8 cellular contexts compared by ENCODE assay signal in genomic region chr11:8080674-8081590, GRCh38. TPM values are rescaled to one million over a fixed set of nuclear protein-coding genes. Genes with fewer than 3 reads are reported as not detected.
A peak's percentile ranks its signal among the peaks of the same experiment; 100 is the strongest.
DNase-seq lines count a peak whose midpoint lies in the region; ATAC-seq and TF ChIP-seq lines count a peak whose summit lies in the region.

Gene TUB (plus strand): TSS chr11:8081211. CDS start chr11:8081511, 300 bp downstream.

- no peak for TF ChIP-seq POLR2A in esophagus muscularis mucosa (IDR thresholded peaks at IDR 0.05; ENCODE audit: low read depth)

- no peaks in the 10 kb centered on the region for H3K9me3 ChIP-seq in esophagus muscularis mucosa

- no peaks in the 10 kb centered on the region for H3K36me3 ChIP-seq in esophagus muscularis mucosa

- peak; percentile 14 for ATAC-seq in SK-N-SH treated with all-trans-retinoic acid at 6 μM for 48 hours
- peak; percentile 40 to 46 for ATAC-seq in naive thymus-derived CD8-positive, alpha-beta T cell
- ATAC-seq in GM18861 (IDR thresholded peaks at IDR 0.05; ENCODE audit: unreplicated experiment), result no peak

- no peaks in the 10 kb centered on the region for H3K36me3 Mint-ChIP-seq in naive thymus-derived CD8-positive, alpha-beta T cell

- no peak for TF ChIP-seq EP300 in esophagus muscularis mucosa (IDR thresholded peaks at IDR 0.05)

- H3K4me1 ChIP-seq in esophagus muscularis mucosa, result peaks cover 40 to 48% (median 45%) of the 10 kb centered on the region in 4 donors

- no peaks in the 10 kb centered on the region for H3K27me3 ChIP-seq in esophagus muscularis mucosa

- POLR2A ChIA-PET in naive thymus-derived CD8-positive, alpha-beta T cell (lab: Charles Lee), result no interaction called here

- no peak for TF ChIP-seq CTCF in esophagus muscularis mucosa (IDR thresholded peaks at IDR 0.05)

- intact Hi-C loops in esophagus muscularis mucosa (cut with DNase I), result no loop called here

- H3K9me3 Mint-ChIP-seq in naive thymus-derived CD8-positive, alpha-beta T cell, result peaks cover 0 to 4% (median 0%) of the 10 kb centered on the region in 9 donors

- no peak within 1 kb of the TSS for H3K27ac Mint-ChIP-seq in naive thymus-derived CD8-positive, alpha-beta T cell

- WGBS in esophagus muscularis mucosa, result 0% methylated on average over 17 of the region's 104 CpGs

- H3K4me3 Mint-ChIP-seq in naive thymus-derived CD8-positive, alpha-beta T cell, result peak within 1 kb of the TSS; percentile 51 to 83 (median 68)

- H3K27ac ChIP-seq in esophagus muscularis mucosa (replicated peaks in 1 of 4), result peak within 1 kb of the TSS; percentile 23 to 69 (median 63)

- H3K4me3 ChIP-seq in esophagus muscularis mucosa, result peak within 1 kb of the TSS; percentile 59 to 79 (median 65)

- peaks cover 0 to 8% (median 4%) of the 10 kb centered on the region in 4 donors for H3K4me1 Mint-ChIP-seq in naive thymus-derived CD8-positive, alpha-beta T cell

- DNase-seq in NCI-H345 (lab: John Stamatoyannopoulos, UW) (peak; percentile 40), NCI-H345 treated with DMSO at 0.1 percent for 48 hours (lab: John Stamatoyannopoulos, UW; ENCODE audit: unreplicated experiment) (no peak), esophagus muscularis mucosa (ENCODE audit: extremely low spot score) (no peak), NCI-H774 (lab: John Stamatoyannopoulos, UW) (no peak), cortex of kidney (lab: John Stamatoyannopoulos, UW) (no peak)
- no peak for DNase-seq in naive thymus-derived CD8-positive, alpha-beta T cell

- peaks cover 20 to 78% (median 54%) of the 10 kb centered on the region in 5 donors for H3K27me3 Mint-ChIP-seq in naive thymus-derived CD8-positive, alpha-beta T cell

TF ChIP-seq in SK-N-SH treated with all-trans-retinoic acid at 6 μM for 48 hours, 23 proteins besides CTCF, POLR2A, EP300 and RAD21:
- TF ChIP-seq PPARA (CRISPR knock-in tag; IDR thresholded peaks at IDR 0.05; ENCODE audit: borderline replicate concordance) (no peak), ZC3H10 (CRISPR knock-in tag; IDR thresholded peaks at IDR 0.05) (no peak), POU6F1 (CRISPR knock-in tag; IDR thresholded peaks at IDR 0.05; ENCODE audit: borderline replicate concordance, low read depth) (no peak), ZNF565 (CRISPR knock-in tag; conservative IDR thresholded peaks at IDR 0.05; ENCODE audit: low read depth) (no peak), SNAI2 (CRISPR knock-in tag; IDR thresholded peaks at IDR 0.05) (no peak), OSR1 (CRISPR knock-in tag; IDR thresholded peaks at IDR 0.05) (no peak), ZNF70 (CRISPR knock-in tag; IDR thresholded peaks at IDR 0.05) (no peak), TCF4 (CRISPR knock-in tag; IDR thresholded peaks at IDR 0.05; ENCODE audit: borderline replicate concordance) (no peak), TSHZ2 (CRISPR knock-in tag; IDR thresholded peaks at IDR 0.05) (no peak), ESRRG (CRISPR knock-in tag; IDR thresholded peaks at IDR 0.05) (no peak), BACH2 (CRISPR knock-in tag; IDR thresholded peaks at IDR 0.05; ENCODE audit: borderline replicate concordance) (no peak), CSDC2 (CRISPR knock-in tag; IDR thresholded peaks at IDR 0.05) (no peak), ISL1 (CRISPR knock-in tag; IDR thresholded peaks at IDR 0.05) (no peak), TOX (CRISPR knock-in tag; IDR thresholded peaks at IDR 0.05; ENCODE audit: borderline replicate concordance) (no peak), ZFP3 (CRISPR knock-in tag; IDR thresholded peaks at IDR 0.05) (no peak), ZNF8 (CRISPR knock-in tag; IDR thresholded peaks at IDR 0.05) (no peak), ARNTL (CRISPR knock-in tag; IDR thresholded peaks at IDR 0.05; ENCODE audit: borderline replicate concordance, low read depth) (no peak), RARB (CRISPR knock-in tag; IDR thresholded peaks at IDR 0.05) (no peak)
- TF ChIP-seq, protein P1, sequence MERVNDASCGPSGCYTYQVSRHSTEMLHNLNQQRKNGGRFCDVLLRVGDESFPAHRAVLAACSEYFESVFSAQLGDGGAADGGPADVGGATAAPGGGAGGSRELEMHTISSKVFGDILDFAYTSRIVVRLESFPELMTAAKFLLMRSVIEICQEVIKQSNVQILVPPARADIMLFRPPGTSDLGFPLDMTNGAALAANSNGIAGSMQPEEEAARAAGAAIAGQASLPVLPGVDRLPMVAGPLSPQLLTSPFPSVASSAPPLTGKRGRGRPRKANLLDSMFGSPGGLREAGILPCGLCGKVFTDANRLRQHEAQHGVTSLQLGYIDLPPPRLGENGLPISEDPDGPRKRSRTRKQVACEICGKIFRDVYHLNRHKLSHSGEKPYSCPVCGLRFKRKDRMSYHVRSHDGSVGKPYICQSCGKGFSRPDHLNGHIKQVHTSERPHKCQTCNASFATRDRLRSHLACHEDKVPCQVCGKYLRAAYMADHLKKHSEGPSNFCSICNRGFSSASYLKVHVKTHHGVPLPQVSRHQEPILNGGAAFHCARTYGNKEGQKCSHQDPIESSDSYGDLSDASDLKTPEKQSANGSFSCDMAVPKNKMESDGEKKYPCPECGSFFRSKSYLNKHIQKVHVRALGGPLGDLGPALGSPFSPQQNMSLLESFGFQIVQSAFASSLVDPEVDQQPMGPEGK (CRISPR knock-in tag; IDR thresholded peaks at IDR 0.05; ENCODE audit: borderline replicate concordance), result no peak
TF ChIP-seq in SK-N-SH treated with all-trans-retinoic acid at 6 μM for 48 hours: peak in this region for 0.

RNA-seq across cellular contexts. Expression of gene TUB, which starts in this region (rescaled TPM):
- 10 to 100 TPM in 2 of 4 donors, 1 to 10 TPM in 2; 8.3 to 18.3 (median 12.1) TPM for total RNA-seq in esophagus muscularis mucosa
- total RNA-seq in naive thymus-derived CD8-positive, alpha-beta T cell, result not detected
- under 1 TPM in 2 of 3 donors, not detected in 1; 0.05 to 0.18 TPM for polyA plus RNA-seq in naive thymus-derived CD8-positive, alpha-beta T cell

Comparison
In these comparisons a context has a peak if more than half of its experiments do, and no peak if none do; other contexts are left out.
1. RNA of gene TUB (total RNA-seq): 8.3 to 18.3 TPM in esophagus muscularis mucosa; not detected in naive thymus-derived CD8-positive, alpha-beta T cell; every median in the first group is over 4 times any median in the second.
2. Peak in ATAC-seq in naive thymus-derived CD8-positive, alpha-beta T cell; RNA of the gene not detected or under 1 TPM.